ENCODE assay signal across 8 cellular contexts in the genomic region with DNA sequence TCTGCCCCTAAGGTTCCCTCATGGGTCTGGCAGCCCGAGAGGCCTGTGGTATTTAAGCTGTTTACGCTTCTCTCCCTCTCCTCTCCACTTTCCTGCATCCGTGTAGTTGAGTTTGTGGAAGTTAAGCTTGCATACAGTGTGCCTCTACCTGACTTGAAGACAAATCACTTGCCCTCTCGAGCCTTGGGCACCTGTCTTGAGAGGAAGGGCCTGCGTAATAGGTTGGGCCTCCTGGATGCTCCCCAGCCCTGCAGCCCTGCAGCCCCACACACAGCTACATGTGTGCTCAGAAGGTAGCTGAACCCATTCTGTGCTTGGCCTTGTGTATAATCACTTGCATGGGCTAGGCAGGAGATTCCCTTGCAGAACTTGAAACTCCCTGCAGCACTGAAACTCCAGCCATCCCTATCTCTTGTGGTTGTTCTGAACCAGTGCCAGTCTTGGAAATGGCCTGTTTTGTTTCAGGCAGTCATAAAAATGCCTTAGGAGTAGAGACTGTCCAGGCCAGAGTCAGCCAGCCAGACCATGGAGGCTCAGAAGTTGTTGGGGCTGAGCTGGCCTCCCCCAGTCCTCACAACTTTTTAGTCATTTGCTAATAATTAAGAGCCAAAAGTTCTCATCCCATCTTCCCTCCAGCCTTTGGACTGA.
A peak's percentile ranks its signal among the peaks of the same experiment; 100 is the strongest.
DNase-seq lines count a peak whose midpoint lies in the region; ATAC-seq and TF ChIP-seq lines count a peak whose summit lies in the region.
"Had no signal": no experiment of that assay in that cellular context is flagged by ENCODE, and none has a peak within 500 bp of the region (broad histone marks: within the 10 kb centered on the region; RNA-seq: fewer than 3 reads in every experiment).

No MANE protein-coding gene starts in this region.

- H3K27ac ChIP-seq in IMR-90 (ENCODE audit: insufficient read depth, low read length) (peak overlapping the region; percentile 84), thoracic aorta (peak overlapping the region; percentile 31 to 80)

- peaks cover 44% of the 10 kb centered on the region for H3K4me1 ChIP-seq in IMR-90 (ENCODE audit: control insufficient read depth, insufficient read depth, low read length)
- peaks cover 17 to 32% of the 10 kb centered on the region in 2 donors for H3K4me1 ChIP-seq in thoracic aorta (ENCODE audit: control insufficient read depth in 1 of 2, low read depth in 2 of 2)

- no peak overlapping the region for H2AFZ ChIP-seq in IMR-90 (replicated peaks; ENCODE audit: low read length, poor library complexity)

- H4K5ac ChIP-seq in IMR-90 (ENCODE audit: low read depth, low read length), result peak overlapping the region; percentile 95

- H3K79me1 ChIP-seq in IMR-90 (ENCODE audit: low read depth in 1 of 2, low read length in 2 of 2), result peaks cover 0 to 44% of the 10 kb centered on the region in 2 experiments; a peak in 3 of 4 replicates

- H4K20me1 ChIP-seq in IMR-90 (ENCODE audit: insufficient read depth, low read length), result peaks cover 5% of the 10 kb centered on the region; the same call in 1 of the 2 replicates

- peak overlapping the region; percentile 88 to 89 for H4K8ac ChIP-seq in IMR-90 (ENCODE audit: low read depth in 2 of 2, low read length in 2 of 2)

- peak overlapping the region; percentile 3 for H3K4me2 ChIP-seq in IMR-90 (ENCODE audit: low read depth, low read length)

- no peak for TF ChIP-seq POLR2A in IMR-90 (IDR thresholded peaks at IDR 0.05; ENCODE audit: low read depth, low read length)

- no TSS peak for BruUV-seq in IMR-90 (replicated peaks; lab: Mats Ljungman, UMichigan)

- peak overlapping the region; percentile 85 for H3K18ac ChIP-seq in IMR-90 (ENCODE audit: low read depth, low read length)

- TF ChIP-seq CTCF in IMR-90 (conservative IDR thresholded peaks at IDR 0.05; ENCODE audit: low read depth, low read length), result no peak
- no peak for TF ChIP-seq CTCF in astrocyte of the cerebellum (IDR thresholded peaks at IDR 0.05; ENCODE audit: low read depth, low read length, missing control alignments)
- no peak for TF ChIP-seq CTCF in thoracic aorta (IDR thresholded peaks at IDR 0.05)

- peaks cover 38% of the 10 kb centered on the region for H3K9me1 ChIP-seq in IMR-90 (ENCODE audit: insufficient read depth, low read length)

- dilution Hi-C loops in IMR-90 (cut with HindIII; ENCODE audit: low sequenced_read_pairs, unreplicated experiment), result no loop called here

- H2BK20ac ChIP-seq in IMR-90 (ENCODE audit: low read depth, low read length), result peak overlapping the region; percentile 97

- no peak for TF ChIP-seq RAD21 in IMR-90 (IDR thresholded peaks at IDR 0.05; ENCODE audit: low read length)

- in situ Hi-C loops in IMR-90 (cut with MboI; ENCODE audit: low sequenced_read_pairs), result no loop called here
- in situ Hi-C loops in astrocyte of the cerebellum (cut with HindIII; ENCODE audit: low sequenced_read_pairs), result no loop called here

- H3K14ac ChIP-seq in IMR-90 (replicated peaks; ENCODE audit: low read depth, low read length), result peak overlapping the region; percentile 95

- CTCF ChIA-PET in IMR-90 (lab: Yijun Ruan, JAX), result no interaction called here

- H3K4ac ChIP-seq in IMR-90 (ENCODE audit: low read depth, low read length), result peak overlapping the region; percentile 98

- H2BK120ac ChIP-seq in IMR-90 (ENCODE audit: low read depth, low read length), result peak overlapping the region; percentile 97

- H3K23ac ChIP-seq in IMR-90 (ENCODE audit: low read depth, low read length), result peak overlapping the region; percentile 97

- DNase-seq in IMR-90 (peak; percentile 83), astrocyte of the cerebellum (ENCODE audit: low read depth) (peak; percentile 89), kidney tubule cell (ENCODE audit: low spot score) (peak; percentile 91), thoracic aorta (ENCODE audit: low spot score) (no peak), nucleus accumbens (lab: John Stamatoyannopoulos, UW) (no peak), GF-D8 (lab: John Stamatoyannopoulos, UW) (no peak)
- no peak for DNase-seq in stimulated activated CD8-positive, alpha-beta memory T cell treated with anti-CD3 and anti-CD28 coated beads, Interleukin-4, amount 100 ng/mL, for 48 hours
- DNase-seq: NCI-H510A had no signal

- peak overlapping the region; percentile 98 for H4K91ac ChIP-seq in IMR-90 (ENCODE audit: insufficient read depth, low read depth, low read length)

- peak overlapping the region; percentile 82; the same call in 2 of the 3 replicates for H2BK15ac ChIP-seq in IMR-90 (ENCODE audit: low read depth, low read length)

- H2AK9ac ChIP-seq in IMR-90 (replicated peaks; ENCODE audit: low read depth, low read length, poor library complexity), result peak overlapping the region; percentile 93

- H3K9ac ChIP-seq in IMR-90 (ENCODE audit: low read depth, low read length), result peak overlapping the region; percentile 50

- H2AK5ac ChIP-seq in IMR-90 (ENCODE audit: low read depth, low read length), result peak overlapping the region; percentile 97

- H3K36me3 ChIP-seq in IMR-90 (ENCODE audit: control insufficient read depth, insufficient read depth, low read length) (no peaks in the 10 kb centered on the region), thoracic aorta (no peaks in the 10 kb centered on the region)

- POLR2A ChIA-PET in IMR-90 (lab: Charles Lee; ENCODE audit: unreplicated experiment), result interaction anchor here (0.6 kb wide), 1 partner anchor 9 kb away, joined by 6 read pairs; no protein-coding TSS in a partner anchor

- no peaks in the 10 kb centered on the region for H3K27me3 ChIP-seq in IMR-90 (ENCODE audit: control insufficient read depth, insufficient read depth, low read length)
- no peaks in the 10 kb centered on the region for H3K27me3 ChIP-seq in thoracic aorta (replicated peaks; ENCODE audit: insufficient read depth)

- intact Hi-C loops in IMR-90 (cut with micrococcal nuclease), result loop anchor here (2.0 kb wide), 1 partner anchor 50 kb away; no protein-coding TSS in a partner anchor

- H3K4me3 ChIP-seq in IMR-90 (ENCODE audit: insufficient read depth, low read depth, low read length), result no peak overlapping the region
- no peak overlapping the region for H3K4me3 ChIP-seq in astrocyte of the cerebellum (ENCODE audit: low read depth, low read length)
- no peak overlapping the region for H3K4me3 ChIP-seq in thoracic aorta

- H3K9me3 ChIP-seq in IMR-90 (ENCODE audit: control insufficient read depth, insufficient read depth, low read length) (no peaks in the 10 kb centered on the region), thoracic aorta (no peaks in the 10 kb centered on the region)

- peak; percentile 25 for ATAC-seq in IMR-90 (ENCODE audit: low read depth)
- ATAC-seq in thoracic aorta (ENCODE audit: insufficient number of reproducible peaks, low FRiP score, low read depth), result no peak

- H2BK5ac ChIP-seq in IMR-90 (ENCODE audit: low read depth, low read length, poor library complexity, severe bottlenecking), result peak overlapping the region; percentile 99

- WGBS in IMR-90 (ENCODE audit: extremely low coverage in 2 of 2, insufficient read length in 1 of 2), 2 experiments, result no CpG with 5 or more reads among the region's 5 CpGs

- H3K56ac ChIP-seq in IMR-90 (ENCODE audit: extremely low read depth, insufficient read depth, low read length), result peak overlapping the region; percentile 88

TF ChIP-seq in IMR-90, 13 proteins besides CTCF, POLR2A, EP300 and RAD21:
- TF ChIP-seq USF2 (IDR thresholded peaks at IDR 0.05; ENCODE audit: low read depth, low read length), result no peak

Comparison
In these comparisons a context has a peak if more than half of its experiments do, and no peak if none do; other contexts are left out.
1. DNase-seq: peak in IMR-90 (single experiment), astrocyte of the cerebellum (single experiment) and kidney tubule cell (single experiment); none in thoracic aorta (single experiment), stimulated activated CD8-positive, alpha-beta memory T cell treated with anti-CD3 and anti-CD28 coated beads, Interleukin-4, amount 100 ng/mL, for 48 hours (single experiment), nucleus accumbens (0 of 56) and GF-D8 (single experiment).